Comparison of ENCODE assay signal across 1 cellular context in genomic region chr12:124821252-124822200, GRCh38.
TF ChIP-seq lines count a peak whose summit lies in the region.

No MANE protein-coding gene starts in this region.

TF ChIP-seq in GM23338, 12 proteins besides CTCF, POLR2A, EP300 and RAD21 (continued from another document):
- TF ChIP-seq ZNF462 (CRISPR knock-in tag; IDR thresholded peaks at IDR 0.05): no peak
- no peak for TF ChIP-seq CREB1 (CRISPR knock-in tag; IDR thresholded peaks at IDR 0.05; ENCODE audit: low read depth)
- TF ChIP-seq NANOG (IDR thresholded peaks at IDR 0.05; ENCODE audit: borderline replicate concordance): no peak
